8 cellular contexts compared by ENCODE assay signal in genomic region chr1:154607748-154608521, GRCh38. TPM values are rescaled to one million over a fixed set of nuclear protein-coding genes. Genes with fewer than 3 reads are reported as not detected.
DNase-seq lines count a peak whose midpoint lies in the region; ATAC-seq lines count a peak whose summit lies in the region.

A gene with protein sequence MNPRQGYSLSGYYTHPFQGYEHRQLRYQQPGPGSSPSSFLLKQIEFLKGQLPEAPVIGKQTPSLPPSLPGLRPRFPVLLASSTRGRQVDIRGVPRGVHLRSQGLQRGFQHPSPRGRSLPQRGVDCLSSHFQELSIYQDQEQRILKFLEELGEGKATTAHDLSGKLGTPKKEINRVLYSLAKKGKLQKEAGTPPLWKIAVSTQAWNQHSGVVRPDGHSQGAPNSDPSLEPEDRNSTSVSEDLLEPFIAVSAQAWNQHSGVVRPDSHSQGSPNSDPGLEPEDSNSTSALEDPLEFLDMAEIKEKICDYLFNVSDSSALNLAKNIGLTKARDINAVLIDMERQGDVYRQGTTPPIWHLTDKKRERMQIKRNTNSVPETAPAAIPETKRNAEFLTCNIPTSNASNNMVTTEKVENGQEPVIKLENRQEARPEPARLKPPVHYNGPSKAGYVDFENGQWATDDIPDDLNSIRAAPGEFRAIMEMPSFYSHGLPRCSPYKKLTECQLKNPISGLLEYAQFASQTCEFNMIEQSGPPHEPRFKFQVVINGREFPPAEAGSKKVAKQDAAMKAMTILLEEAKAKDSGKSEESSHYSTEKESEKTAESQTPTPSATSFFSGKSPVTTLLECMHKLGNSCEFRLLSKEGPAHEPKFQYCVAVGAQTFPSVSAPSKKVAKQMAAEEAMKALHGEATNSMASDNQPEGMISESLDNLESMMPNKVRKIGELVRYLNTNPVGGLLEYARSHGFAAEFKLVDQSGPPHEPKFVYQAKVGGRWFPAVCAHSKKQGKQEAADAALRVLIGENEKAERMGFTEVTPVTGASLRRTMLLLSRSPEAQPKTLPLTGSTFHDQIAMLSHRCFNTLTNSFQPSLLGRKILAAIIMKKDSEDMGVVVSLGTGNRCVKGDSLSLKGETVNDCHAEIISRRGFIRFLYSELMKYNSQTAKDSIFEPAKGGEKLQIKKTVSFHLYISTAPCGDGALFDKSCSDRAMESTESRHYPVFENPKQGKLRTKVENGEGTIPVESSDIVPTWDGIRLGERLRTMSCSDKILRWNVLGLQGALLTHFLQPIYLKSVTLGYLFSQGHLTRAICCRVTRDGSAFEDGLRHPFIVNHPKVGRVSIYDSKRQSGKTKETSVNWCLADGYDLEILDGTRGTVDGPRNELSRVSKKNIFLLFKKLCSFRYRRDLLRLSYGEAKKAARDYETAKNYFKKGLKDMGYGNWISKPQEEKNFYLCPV (minus strand): TSS chr1:154608186. CDS start chr1:154608006, 180 bp downstream.

- H3K4me1 Mint-ChIP-seq in IgD-negative memory B cell, result peaks cover 49 to 60% (median 51%) of the 10 kb centered on the region in 3 donors
- peaks cover 43 to 83% (median 74%) of the 10 kb centered on the region in 4 donors for H3K4me1 Mint-ChIP-seq in naive thymus-derived CD8-positive, alpha-beta T cell
- peaks cover 50 to 78% of the 10 kb centered on the region in 2 donors for H3K4me1 Mint-ChIP-seq in stimulated activated naive B cell treated with anti-CD40 and anti-IgM and Interleukin-4, amounts not matched to agents 10 μg/mL and 1 μg/mL and 100 μg/mL, for 72 hours

- H3K4me3 Mint-ChIP-seq in IgD-negative memory B cell, result peak within 1 kb of the TSS; percentile 91 to 100 (median 98)
- H3K4me3 Mint-ChIP-seq in naive thymus-derived CD8-positive, alpha-beta T cell, result peak within 1 kb of the TSS; percentile 93 to 100 (median 97)
- H3K4me3 Mint-ChIP-seq in stimulated activated naive B cell treated with anti-CD40 and anti-IgM and Interleukin-4, amounts not matched to agents 10 μg/mL and 1 μg/mL and 100 μg/mL, for 72 hours, result peak within 1 kb of the TSS; percentile 89 to 91

- H3K36me3 Mint-ChIP-seq in IgD-negative memory B cell, result no peaks in the 10 kb centered on the region
- peaks cover 0 to 27% (median 0%) of the 10 kb centered on the region in 3 donors for H3K36me3 Mint-ChIP-seq in naive thymus-derived CD8-positive, alpha-beta T cell
- peaks cover 8 to 17% of the 10 kb centered on the region in 2 donors for H3K36me3 Mint-ChIP-seq in stimulated activated naive B cell treated with anti-CD40 and anti-IgM and Interleukin-4, amounts not matched to agents 10 μg/mL and 1 μg/mL and 100 μg/mL, for 72 hours

- peak within 1 kb of the TSS; percentile 90 to 100 (median 96) for H3K27ac Mint-ChIP-seq in IgD-negative memory B cell
- H3K27ac Mint-ChIP-seq in naive thymus-derived CD8-positive, alpha-beta T cell, result peak within 1 kb of the TSS; percentile 96 to 100 (median 98)
- peak within 1 kb of the TSS; percentile 94 for H3K27ac Mint-ChIP-seq in stimulated activated naive B cell treated with anti-CD40 and anti-IgM and Interleukin-4, amounts not matched to agents 10 μg/mL and 1 μg/mL and 100 μg/mL, for 72 hours

- POLR2A ChIA-PET in naive thymus-derived CD8-positive, alpha-beta T cell (lab: Charles Lee), result interaction anchor here (0.6 to 7.2 kb wide), 20 partner anchors 9 to 1058 kb away, joined by 3 to 63 read pairs (median 4); partner anchors contain the start of genes PMVK and UBE2Q1

- H3K9me3 Mint-ChIP-seq in IgD-negative memory B cell, result no peaks in the 10 kb centered on the region
- H3K9me3 Mint-ChIP-seq in naive thymus-derived CD8-positive, alpha-beta T cell, result no peaks in the 10 kb centered on the region
- no peaks in the 10 kb centered on the region for H3K9me3 Mint-ChIP-seq in stimulated activated naive B cell treated with anti-CD40 and anti-IgM and Interleukin-4, amounts not matched to agents 10 μg/mL and 1 μg/mL and 100 μg/mL, for 72 hours

- DNase-seq in DMS 273 (lab: John Stamatoyannopoulos, UW; ENCODE audit: unreplicated experiment) (peak; percentile 95), RPMI7951 (ENCODE audit: low read depth) (peak; percentile 95), activated T-helper 1 cell treated with Interleukin-2 at 50 U/mL for 16 hours (ENCODE audit: low read depth) (peak; percentile 78), fibroblast of gingiva (ENCODE audit: low read depth) (peak; percentile 99)
- DNase-seq in naive thymus-derived CD8-positive, alpha-beta T cell, result peak; percentile 72 to 95 (median 89)
- DNase-seq in stimulated activated naive B cell treated with anti-CD40 and anti-IgM and Interleukin-4, amounts not matched to agents 10 μg/mL and 1 μg/mL and 100 μg/mL, for 72 hours, result peak; percentile 91

- ATAC-seq in GM21528 (IDR thresholded peaks at IDR 0.05; ENCODE audit: low FRiP score, unreplicated experiment), result peak; percentile 54
- ATAC-seq in naive thymus-derived CD8-positive, alpha-beta T cell, result peak; percentile 78 to 84
- peak; percentile 87 to 88 for ATAC-seq in stimulated activated naive B cell treated with anti-CD40 and anti-IgM and Interleukin-4, amounts not matched to agents 10 μg/mL and 1 μg/mL and 100 μg/mL, for 72 hours (replicated peaks)

- H3K27me3 Mint-ChIP-seq in IgD-negative memory B cell, result no peaks in the 10 kb centered on the region
- no peaks in the 10 kb centered on the region for H3K27me3 Mint-ChIP-seq in naive thymus-derived CD8-positive, alpha-beta T cell
- no peaks in the 10 kb centered on the region for H3K27me3 Mint-ChIP-seq in stimulated activated naive B cell treated with anti-CD40 and anti-IgM and Interleukin-4, amounts not matched to agents 10 μg/mL and 1 μg/mL and 100 μg/mL, for 72 hours

RNA-seq across cellular contexts. Expression of the gene that starts here (rescaled TPM):
- polyA plus RNA-seq in IgD-negative memory B cell, result 141 TPM
- 59.1 and 62.2 TPM in 2 replicates for total RNA-seq in RPMI7951 (2014; rRNA removed; shearing (Covaris generic))
- 100 to 1,000 TPM; 219 to 251 TPM for total RNA-seq in naive thymus-derived CD8-positive, alpha-beta T cell
- polyA plus RNA-seq in naive thymus-derived CD8-positive, alpha-beta T cell, result 100 to 1,000 TPM in 2 of 3 donors, 10 to 100 TPM in 1; 93.2 to 132 (median 115) TPM

Comparison
In these comparisons a context has a peak if more than half of its experiments do, and no peak if none do; other contexts are left out.
1. Peak in every context shown above with its lines: DNase-seq and ATAC-seq.